Comparison of ENCODE assay signal across 8 cellular contexts in the genomic region with DNA sequence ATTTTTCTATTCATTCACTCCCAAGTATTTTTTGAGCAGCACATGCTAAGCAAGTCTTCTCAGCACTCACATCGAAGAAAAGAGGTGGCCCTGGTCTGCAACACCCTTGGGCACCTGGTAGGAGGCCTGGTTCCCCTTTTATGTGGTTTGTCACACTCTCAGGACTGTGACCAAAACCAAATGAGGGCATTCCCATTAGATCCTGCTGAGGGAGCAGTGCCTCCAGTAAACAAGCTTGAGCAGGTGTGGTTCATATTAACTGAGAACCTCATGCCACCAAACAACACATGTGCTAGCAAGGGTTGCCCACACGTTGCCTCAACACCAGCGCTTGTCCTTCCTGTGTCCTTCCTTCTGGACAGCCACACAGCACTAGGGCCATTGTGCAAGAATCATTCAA. TPM values are rescaled to one million over a fixed set of nuclear protein-coding genes. Genes with fewer than 3 reads are reported as not detected.
DNase-seq lines count a peak whose midpoint lies in the region; ATAC-seq and TF ChIP-seq lines count a peak whose summit lies in the region.
"Had no signal": no experiment of that assay in that cellular context is flagged by ENCODE, and none has a peak within 500 bp of the region (broad histone marks: within the 10 kb centered on the region; RNA-seq: fewer than 3 reads in every experiment).

No MANE protein-coding gene starts in this region.

- H3K4me1 ChIP-seq in HCT116 (ENCODE audit: control insufficient read depth in 1 of 2, insufficient read depth in 2 of 2, low read length in 2 of 2) (no peaks in the 10 kb centered on the region), MM.1S (ENCODE audit: low read length) (peaks cover 30% of the 10 kb centered on the region), mesendoderm (ENCODE audit: control insufficient read depth, low read depth, low read length) (no peaks in the 10 kb centered on the region), vagina (no peaks in the 10 kb centered on the region)

- CTCF ChIA-PET in HCT116 (lab: Charles Lee): interaction anchor here (1.7 kb wide), 1 partner anchor 96 kb away, joined by 4 read pairs; no protein-coding TSS in a partner anchor

- no peaks in the 10 kb centered on the region for H3K9me2 ChIP-seq in HCT116 (ENCODE audit: insufficient read depth)
- no peaks in the 10 kb centered on the region for H3K9me2 ChIP-seq in MM.1S (replicated peaks; ENCODE audit: insufficient read depth, low read length)

- H3K27ac Mint-ChIP-seq in memory B cell: peak overlapping the region; percentile 74
- H3K27ac Mint-ChIP-seq: activated naive CD8-positive, alpha-beta T cell had no signal

- DNase-seq in HCT116 (ENCODE audit: low read depth, low spot score) (no peak), MM.1S (peak; percentile 96), memory B cell (ENCODE audit: low spot score in 2 of 2) (peak; percentile 46 to 75), mesendoderm (no peak), vagina (ENCODE audit: extremely low spot score in 2 of 2) (no peak)
- no peak for DNase-seq in activated CD4-positive, CD25-positive, alpha-beta regulatory T cell treated with anti-CD3 and anti-CD28 coated beads, Interleukin-2, amount 50 U/mL, for 72 hours

- no peak overlapping the region for H3K23ac ChIP-seq in mesendoderm (ENCODE audit: low read length)

- POLR2A ChIA-PET in HCT116 (lab: Charles Lee): no interaction called here

- no peaks in the 10 kb centered on the region for H3K36me3 ChIP-seq in HCT116 (ENCODE audit: control insufficient read depth in 1 of 2, insufficient read depth in 2 of 2, low read length in 2 of 2)
- H3K36me3 ChIP-seq in MM.1S (replicated peaks; ENCODE audit: insufficient read depth, low read length): no peaks in the 10 kb centered on the region
- H3K36me3 ChIP-seq in mesendoderm (ENCODE audit: control insufficient read depth, insufficient read depth, low read length): no peaks in the 10 kb centered on the region
- H3K36me3 ChIP-seq in vagina: no peaks in the 10 kb centered on the region

- peak; percentile 19; the same call in 1 of the 2 replicates for TF ChIP-seq RAD21 in HCT116 (IDR thresholded peaks at IDR 0.05; ENCODE audit: low read depth)

- H2BK15ac ChIP-seq in mesendoderm (replicated peaks; ENCODE audit: low read depth): no peak overlapping the region

- peaks cover 25% of the 10 kb centered on the region for H3F3A ChIP-seq in MM.1S (ENCODE audit: insufficient read depth, low read length)

- H4K8ac ChIP-seq in mesendoderm (ENCODE audit: low read depth, low read length): no peak overlapping the region

- H3K4me3 Mint-ChIP-seq in memory B cell: peak overlapping the region; percentile 37
- H3K4me3 Mint-ChIP-seq: activated naive CD8-positive, alpha-beta T cell had no signal

- H3K9me3 ChIP-seq in HCT116 (ENCODE audit: control insufficient read depth in 1 of 2, insufficient read depth in 1 of 2, low read depth in 1 of 2, low read length in 2 of 2): no peaks in the 10 kb centered on the region
- no peaks in the 10 kb centered on the region for H3K9me3 ChIP-seq in MM.1S (replicated peaks; ENCODE audit: insufficient read depth, low read length)
- H3K9me3 ChIP-seq in vagina: no peaks in the 10 kb centered on the region

- ATAC-seq in GM18870 (IDR thresholded peaks at IDR 0.05; ENCODE audit: unreplicated experiment) (peak; percentile 78), HCT116 (0 out of 2 replicates have a peak, but pooled peaks have one; percentile 36), memory B cell (ENCODE audit: low read depth) (peak; percentile 94)

- H4K5ac ChIP-seq in mesendoderm (ENCODE audit: low read length): no peak overlapping the region

- H3K27me3 ChIP-seq in HCT116 (ENCODE audit: insufficient read depth, low read length): peaks cover 8% of the 10 kb centered on the region; the same call in 1 of the 2 replicates
- no peaks in the 10 kb centered on the region for H3K27me3 ChIP-seq in MM.1S (replicated peaks; ENCODE audit: insufficient read depth, low read length)
- H3K27me3 ChIP-seq in mesendoderm (ENCODE audit: insufficient read depth, low read length, poor library complexity): no peaks in the 10 kb centered on the region
- no peaks in the 10 kb centered on the region for H3K27me3 ChIP-seq in vagina

- H3K36me3 Mint-ChIP-seq in memory B cell: no peaks in the 10 kb centered on the region
- H3K36me3 Mint-ChIP-seq: activated naive CD8-positive, alpha-beta T cell had no signal

- no peak overlapping the region for H3K56ac ChIP-seq in mesendoderm (ENCODE audit: low read length)

- no peaks in the 10 kb centered on the region for H3K27me3 Mint-ChIP-seq in memory B cell

- RAD21 ChIA-PET in HCT116 (lab: Charles Lee; ENCODE audit: low non-redundant PET in 1 of 2, low total read pairs in 2 of 2, uncharacterized antibody in 2 of 2, unreplicated experiment in 2 of 2): no interaction called here

- H3K79me2 ChIP-seq in HCT116 (ENCODE audit: insufficient read depth, low read length) (no peaks in the 10 kb centered on the region), MM.1S (ENCODE audit: low read length) (no peaks in the 10 kb centered on the region), mesendoderm (ENCODE audit: control insufficient read depth, insufficient read depth, low read length) (no peaks in the 10 kb centered on the region)

- H2AFZ ChIP-seq in HCT116 (ENCODE audit: low read depth, low read length, poor library complexity, severe bottlenecking) (no peak overlapping the region), MM.1S (ENCODE audit: low read length) (0 out of 2 replicates have a peak overlapping the region, but pooled peaks have one; percentile 28)

- H4K20me1 ChIP-seq in HCT116 (ENCODE audit: insufficient read depth) (no peaks in the 10 kb centered on the region), MM.1S (ENCODE audit: insufficient read depth, low read length) (no peaks in the 10 kb centered on the region)

- H2AK5ac ChIP-seq in mesendoderm (ENCODE audit: low read length): no peak overlapping the region

- no peak overlapping the region for H3K4me2 ChIP-seq in HCT116 (ENCODE audit: low read length)
- H3K4me2 ChIP-seq in MM.1S (ENCODE audit: low read depth, low read length): peak overlapping the region; percentile 20
- H3K4me2 ChIP-seq in mesendoderm (ENCODE audit: low read length): no peak overlapping the region

- peaks cover 47% of the 10 kb centered on the region for H3K4me1 Mint-ChIP-seq in memory B cell

- no peaks in the 10 kb centered on the region for H3K79me1 ChIP-seq in mesendoderm (ENCODE audit: low read length)

- no peaks in the 10 kb centered on the region for H3K9me3 Mint-ChIP-seq in memory B cell

- H3K9ac ChIP-seq in HCT116 (ENCODE audit: low read length) (no peak overlapping the region), MM.1S (ENCODE audit: low read length) (no peak overlapping the region; the same call in 1 of the 2 replicates), mesendoderm (ENCODE audit: low read length) (no peak overlapping the region)

- H2BK5ac ChIP-seq in mesendoderm (ENCODE audit: low read length): no peak overlapping the region

- H3K27ac ChIP-seq in HCT116 (ENCODE audit: low read depth, low read length): no peak overlapping the region
- H3K27ac ChIP-seq in MM.1S (ENCODE audit: low read length): peak overlapping the region; percentile 77
- no peak overlapping the region for H3K27ac ChIP-seq in mesendoderm (ENCODE audit: low read depth, low read length)
- H3K27ac ChIP-seq in vagina: no peak overlapping the region

- BruUV-seq in HCT116 (replicated peaks; lab: Mats Ljungman, UMichigan): no TSS peak

- 0 out of 6 replicates have a peak, but pooled peaks of 1 of the 3 experiments have one; percentile 5 for TF ChIP-seq CTCF in HCT116 (IDR thresholded peaks at IDR 0.05 in 2 of 3, conservative IDR thresholded peaks at IDR 0.05 in 1 of 3; ENCODE audit: borderline replicate concordance in 1 of 3, insufficient read depth in 1 of 3, low read depth in 2 of 3, low read length in 2 of 3)
- peak; percentile 55 for TF ChIP-seq CTCF in MM.1S (IDR thresholded peaks at IDR 0.05; ENCODE audit: low read length)
- TF ChIP-seq CTCF in vagina (IDR thresholded peaks at IDR 0.05): no peak

- TF ChIP-seq POLR2A in HCT116 (IDR thresholded peaks at IDR 0.05; ENCODE audit: borderline replicate concordance, extremely low read depth, insufficient read depth, insufficient read length) (no peak), vagina (IDR thresholded peaks at IDR 0.05) (no peak)

- H3K4me3 ChIP-seq in HCT116 (replicated peaks in 1 of 2; ENCODE audit: low read depth in 1 of 2, low read length in 2 of 2): no peak overlapping the region
- H3K4me3 ChIP-seq in MM.1S (ENCODE audit: low read length): no peak overlapping the region
- no peak overlapping the region for H3K4me3 ChIP-seq in mesendoderm (ENCODE audit: low read length)
- H3K4me3 ChIP-seq in vagina: no peak overlapping the region

- no CpG with 5 or more reads among the region's 3 CpGs for WGBS in mesendoderm (ENCODE audit: extremely low coverage, insufficient coverage, low lambda C conversion rate)

- intact Hi-C loops in HCT116 (cut with micrococcal nuclease): loop anchor here (2.0 to 5.0 kb wide), 2 partner anchors 96 to 547 kb away; no protein-coding TSS in a partner anchor
- intact Hi-C loops in vagina (cut with DNase I): no loop called here

- no peak overlapping the region for H3K18ac ChIP-seq in mesendoderm (ENCODE audit: low read length)

- no peak overlapping the region for H3K4ac ChIP-seq in mesendoderm (ENCODE audit: low read depth, low read length)

- H2BK120ac ChIP-seq in mesendoderm (ENCODE audit: low read depth, low read length): no peak overlapping the region

TF ChIP-seq in HCT116, 20 proteins besides CTCF, POLR2A, EP300 and RAD21:
- TF ChIP-seq CBX3 (IDR thresholded peaks at IDR 0.05; ENCODE audit: low read depth) (no peak), FOSL1 (IDR thresholded peaks at IDR 0.05; ENCODE audit: low read depth) (no peak)
- TF ChIP-seq, protein P1, sequence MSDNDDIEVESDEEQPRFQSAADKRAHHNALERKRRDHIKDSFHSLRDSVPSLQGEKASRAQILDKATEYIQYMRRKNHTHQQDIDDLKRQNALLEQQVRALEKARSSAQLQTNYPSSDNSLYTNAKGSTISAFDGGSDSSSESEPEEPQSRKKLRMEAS (IDR thresholded peaks at IDR 0.05): 0 out of 2 replicates have a peak, but pooled peaks have one; percentile 26

RNA-seq across cellular contexts. Expression of a gene that starts 26.9 kb away (rescaled TPM):
- total RNA-seq in HCT116 (2021; ENCODE audit: unreplicated experiment): 9.0 TPM
- 2.5 and 4.8 TPM in 2 replicates for polyA plus RNA-seq in HCT116 (2012)
- polyA plus RNA-seq in mesendoderm (2013, experiment 1 of 2): 2.3 TPM
- polyA plus RNA-seq in mesendoderm (2013, experiment 2 of 2): 2.5 TPM
- 12.0 TPM for total RNA-seq in vagina

Comparison
In these comparisons a context has a peak if more than half of its experiments do, and no peak if none do; other contexts are left out.
1. ATAC-seq: peak in every context shown above with its lines; median percentile 94 in memory B cell; 78 in GM18870; 36 in HCT116.
2. DNase-seq: peak in MM.1S (single experiment) and memory B cell (2 of 2); none in HCT116 (single experiment), mesendoderm (single experiment), activated CD4-positive, CD25-positive, alpha-beta regulatory T cell treated with anti-CD3 and anti-CD28 coated beads, Interleukin-2, amount 50 U/mL, for 72 hours (single experiment) and vagina (0 of 2).